ENCODE assay signal across 25 cellular contexts in genomic region chr5:93810780-93811179, GRCh38.
"Had no signal": no experiment of that assay in that cellular context is flagged by ENCODE, and none has a peak within 500 bp of the region (broad histone marks: within the 10 kb centered on the region; RNA-seq: fewer than 3 reads in every experiment).

No MANE protein-coding gene starts in this region.

- H3K4me1 ChIP-seq: neural progenitor cell, parathyroid adenoma, psoas muscle, right lobe of liver, sigmoid colon, stomach, thyroid gland, tibial nerve, uterus had no signal

- DNase-seq: natural killer cell; occipital lobe; ovary; posterior cingulate gyrus; psoas muscle; right cardiac atrium; right lobe of liver; sigmoid colon; small intestine; stimulated activated CD4-positive, alpha-beta T cell treated with anti-CD3 and anti-CD28 coated beads, Interleukin-15, amount 100 ng/mL, for 24 hours; stimulated activated CD4-positive, alpha-beta T cell treated with anti-CD3 and anti-CD28 coated beads, Interleukin-2, amount 100 ng/mL, for 24 hours; stimulated activated CD4-positive, alpha-beta T cell treated with anti-CD3 and anti-CD28 coated beads, Interleukin-2, amount 100 ng/mL, for 48 hours; stimulated activated CD4-positive, alpha-beta T cell treated with anti-CD3 and anti-CD28 coated beads, Interleukin-4, amount 100 ng/mL, for 24 hours; stimulated activated naive B cell treated with anti-CD40 and anti-IgM and Interleukin-4, amounts not matched to agents 10 μg/mL and 1 μg/mL and 100 μg/mL, for 72 hours; stimulated activated naive CD4-positive, alpha-beta T cell treated with Interleukin-2 at 50 U/mL for 16 hours; stomach; thyroid gland; trophoblast cell; upper lobe of left lung; uterus had no signal

- H3K9me3 ChIP-seq: ovary, psoas muscle, right lobe of liver, sigmoid colon, stomach, thoracic aorta, thyroid gland, tibial nerve, upper lobe of left lung, uterus had no signal

- H3K27me3 ChIP-seq: neural progenitor cell, ovary, right lobe of liver, sigmoid colon, stomach, thyroid gland, tibial nerve, upper lobe of left lung, uterus had no signal

- ATAC-seq: natural killer cell; psoas muscle; right cardiac atrium; right lobe of liver; stimulated activated effector memory CD8-positive, alpha-beta T cell treated with anti-CD3 and anti-CD28 coated beads, Interleukin-12 subunit alpha, Interleukin-12 subunit beta, amount 100 ng/mL, for 72 hours; stimulated activated naive B cell treated with anti-CD40 and anti-IgM and Interleukin-4, amounts not matched to agents 10 μg/mL and 1 μg/mL and 100 μg/mL, for 72 hours had no signal

- H3K27ac ChIP-seq: neural progenitor cell, ovary, parathyroid adenoma, psoas muscle, right lobe of liver, sigmoid colon, stomach, thoracic aorta, thyroid gland, tibial nerve, upper lobe of left lung, uterus had no signal

- H3K36me3 ChIP-seq: neural progenitor cell, ovary, right lobe of liver, sigmoid colon, thoracic aorta, thyroid gland, upper lobe of left lung, uterus had no signal

- H3K4me3 ChIP-seq: neural progenitor cell, ovary, psoas muscle, right lobe of liver, sigmoid colon, stomach, thoracic aorta, thyroid gland, tibial nerve, upper lobe of left lung, uterus had no signal
